19 cellular contexts compared by ENCODE assay signal in genomic region chr2:67485431-67485830, GRCh38.
A peak's percentile ranks its signal among the peaks of the same experiment; 100 is the strongest.
DNase-seq lines count a peak whose midpoint lies in the region; ATAC-seq and TF ChIP-seq lines count a peak whose summit lies in the region.
"Had no signal": no experiment of that assay in that cellular context is flagged by ENCODE, and none has a peak within 500 bp of the region (broad histone marks: within the 10 kb centered on the region; RNA-seq: fewer than 3 reads in every experiment).

No MANE protein-coding gene starts in this region.

- peaks cover 6% of the 10 kb centered on the region for H3K36me3 Mint-ChIP-seq in MCF 10A (ENCODE audit: insufficient read depth, unreplicated experiment)
- no peaks in the 10 kb centered on the region for H3K36me3 Mint-ChIP-seq in activated naive CD8-positive, alpha-beta T cell treated with anti-CD3 and anti-CD28 coated beads, Interleukin-2, amount 50 U/mL, for 24 hours (ENCODE audit: low read depth)
- H3K36me3 Mint-ChIP-seq: activated naive CD4-positive, alpha-beta T cell treated with anti-CD3 and anti-CD28 coated beads, Interleukin-2, amount 50 U/mL, for 72 hours; brain; stimulated activated effector memory CD8-positive, alpha-beta T cell treated with anti-CD3 and anti-CD28 coated beads, Interleukin-12 subunit alpha, Interleukin-12 subunit beta, amount 100 ng/mL, for 72 hours had no signal

- H3K4me1 Mint-ChIP-seq in MCF 10A (ENCODE audit: insufficient read depth, unreplicated experiment), result peaks cover 20% of the 10 kb centered on the region
- H3K4me1 Mint-ChIP-seq in activated naive CD8-positive, alpha-beta T cell treated with anti-CD3 and anti-CD28 coated beads, Interleukin-2, amount 50 U/mL, for 24 hours, result no peaks in the 10 kb centered on the region
- H3K4me1 Mint-ChIP-seq: brain; stimulated activated effector memory CD8-positive, alpha-beta T cell treated with anti-CD3 and anti-CD28 coated beads, Interleukin-12 subunit alpha, Interleukin-12 subunit beta, amount 100 ng/mL, for 72 hours had no signal

- H3K9me2 ChIP-seq in SK-N-SH, result no peaks in the 10 kb centered on the region

- BruUV-seq in MCF 10A (replicated peaks; lab: Mats Ljungman, UMichigan), result no TSS peak

- no peak for TF ChIP-seq CTCF in MCF 10A (IDR thresholded peaks at IDR 0.05; ENCODE audit: unreplicated experiment)
- no peak for TF ChIP-seq CTCF in breast epithelium (IDR thresholded peaks at IDR 0.05)
- TF ChIP-seq CTCF in SK-N-SH (IDR thresholded peaks at IDR 0.05), result no peak
- no peak for TF ChIP-seq CTCF in foreskin fibroblast (IDR thresholded peaks at IDR 0.05; ENCODE audit: low read depth, low read length)
- TF ChIP-seq CTCF in retinal pigment epithelial cell (conservative IDR thresholded peaks at IDR 0.05; ENCODE audit: low read depth, low read length), result no peak
- TF ChIP-seq CTCF in spleen (IDR thresholded peaks at IDR 0.05 in 8 of 11, conservative IDR thresholded peaks at IDR 0.05 in 3 of 11), result no peak

- ATAC-seq in activated naive CD8-positive, alpha-beta T cell treated with anti-CD3 and anti-CD28 coated beads, Interleukin-2, amount 50 U/mL, for 24 hours, result no peak
- no peak for ATAC-seq in GM21576 (IDR thresholded peaks at IDR 0.05; ENCODE audit: unreplicated experiment)
- ATAC-seq: activated naive CD4-positive, alpha-beta T cell treated with anti-CD3 and anti-CD28 coated beads, Interleukin-2, amount 50 U/mL, for 72 hours; Panc1; right lobe of liver; stimulated activated effector memory CD8-positive, alpha-beta T cell treated with anti-CD3 and anti-CD28 coated beads, Interleukin-12 subunit alpha, Interleukin-12 subunit beta, amount 100 ng/mL, for 72 hours had no signal

- H2AFZ ChIP-seq in SK-N-SH (ENCODE audit: low read depth), result no peak overlapping the region

- no peaks in the 10 kb centered on the region for H3K4me1 ChIP-seq in breast epithelium
- no peaks in the 10 kb centered on the region for H3K4me1 ChIP-seq in SK-N-SH (ENCODE audit: control insufficient read depth in 1 of 2, insufficient read depth in 2 of 2, low read depth in 1 of 2, low read length in 1 of 2)
- no peaks in the 10 kb centered on the region for H3K4me1 ChIP-seq in spleen
- H3K4me1 ChIP-seq: right lobe of liver, SJSA1 had no signal

- no peak overlapping the region for H3K9ac ChIP-seq in SK-N-SH

- DNase-seq in MCF 10A (ENCODE audit: unreplicated experiment) (no peak), breast epithelium (ENCODE audit: low spot score in 2 of 2) (no peak), SK-N-SH (no peak), foreskin fibroblast (peak; percentile 27 to 44), retinal pigment epithelial cell (ENCODE audit: low read depth) (peak; percentile 69), spleen (no peak)
- DNase-seq in activated naive CD8-positive, alpha-beta T cell treated with anti-CD3 and anti-CD28 coated beads, Interleukin-2, amount 50 U/mL, for 24 hours, result no peak
- DNase-seq: activated CD8-positive, alpha-beta memory T cell treated with anti-CD3 and anti-CD28 coated beads for 24 hours; CD4-positive, alpha-beta T cell; GOT3; Kasumi-1; occipital lobe; right lobe of liver had no signal

- TF ChIP-seq POLR2A in breast epithelium (IDR thresholded peaks at IDR 0.05) (no peak), spleen (IDR thresholded peaks at IDR 0.05) (no peak)

- POLR2A ChIA-PET in MCF 10A (lab: Yijun Ruan, JAX), result interaction anchor here (1.0 kb wide), 1 partner anchor 76 kb away, joined by 5 read pairs; no protein-coding TSS in a partner anchor
- POLR2A ChIA-PET in SK-N-SH (lab: Yijun Ruan, JAX), result no interaction called here

- H3K27me3 Mint-ChIP-seq in MCF 10A (ENCODE audit: insufficient read depth, unreplicated experiment), result no peaks in the 10 kb centered on the region
- peaks cover 5% of the 10 kb centered on the region for H3K27me3 Mint-ChIP-seq in activated naive CD8-positive, alpha-beta T cell treated with anti-CD3 and anti-CD28 coated beads, Interleukin-2, amount 50 U/mL, for 24 hours
- H3K27me3 Mint-ChIP-seq: brain had no signal

- H3K4me3 ChIP-seq in breast epithelium (no peak overlapping the region), SK-N-SH (ENCODE audit: low read depth in 2 of 2, low read length in 1 of 2) (no peak overlapping the region), foreskin fibroblast (ENCODE audit: low read depth in 1 of 2, low read length in 2 of 2) (no peak overlapping the region), retinal pigment epithelial cell (ENCODE audit: low read length) (no peak overlapping the region), spleen (no peak overlapping the region)
- H3K4me3 ChIP-seq: right lobe of liver, SJSA1 had no signal

- CTCF ChIA-PET in MCF 10A (lab: Yijun Ruan, JAX), result no interaction called here
- CTCF ChIA-PET in SK-N-SH (lab: Yijun Ruan, JAX), result interaction anchor here (1.8 kb wide), 1 partner anchor 9 kb away, joined by 8 read pairs; no protein-coding TSS in a partner anchor

- TF ChIP-seq EP300 in SK-N-SH (IDR thresholded peaks at IDR 0.05; ENCODE audit: borderline replicate concordance in 1 of 2, low read depth in 1 of 2, low read length in 1 of 2), result no peak

- H3K36me3 ChIP-seq in breast epithelium (no peaks in the 10 kb centered on the region), SK-N-SH (replicated peaks in 1 of 2; ENCODE audit: control insufficient read depth in 1 of 2, insufficient read depth in 2 of 2, low read length in 1 of 2) (no peaks in the 10 kb centered on the region), spleen (no peaks in the 10 kb centered on the region)
- H3K36me3 ChIP-seq: right lobe of liver, SJSA1 had no signal

- no peaks in the 10 kb centered on the region for H3F3A ChIP-seq in SK-N-SH (replicated peaks; ENCODE audit: insufficient read depth)

- H3K4me2 ChIP-seq in SK-N-SH, result no peak overlapping the region

- H3K9me3 ChIP-seq in breast epithelium (no peaks in the 10 kb centered on the region), SK-N-SH (no peaks in the 10 kb centered on the region), spleen (no peaks in the 10 kb centered on the region)
- H3K9me3 ChIP-seq: right lobe of liver, SJSA1 had no signal

- no peaks in the 10 kb centered on the region for H4K20me1 ChIP-seq in SK-N-SH (ENCODE audit: insufficient read depth)

- no peaks in the 10 kb centered on the region for H3K9me3 Mint-ChIP-seq in MCF 10A (ENCODE audit: unreplicated experiment)
- H3K9me3 Mint-ChIP-seq in activated naive CD8-positive, alpha-beta T cell treated with anti-CD3 and anti-CD28 coated beads, Interleukin-2, amount 50 U/mL, for 24 hours, result no peaks in the 10 kb centered on the region
- H3K9me3 Mint-ChIP-seq: CD4-positive, alpha-beta T cell; stimulated activated effector memory CD8-positive, alpha-beta T cell treated with anti-CD3 and anti-CD28 coated beads, Interleukin-12 subunit alpha, Interleukin-12 subunit beta, amount 100 ng/mL, for 72 hours had no signal

- TF ChIP-seq RAD21 in SK-N-SH (IDR thresholded peaks at IDR 0.05; ENCODE audit: low read length), result no peak

- H3K27ac Mint-ChIP-seq in MCF 10A (ENCODE audit: low read depth, unreplicated experiment), result peak overlapping the region; percentile 57
- no peak overlapping the region for H3K27ac Mint-ChIP-seq in activated naive CD8-positive, alpha-beta T cell treated with anti-CD3 and anti-CD28 coated beads, Interleukin-2, amount 50 U/mL, for 24 hours
- H3K27ac Mint-ChIP-seq: activated naive CD4-positive, alpha-beta T cell treated with anti-CD3 and anti-CD28 coated beads, Interleukin-2, amount 50 U/mL, for 72 hours; brain; CD4-positive, alpha-beta T cell; stimulated activated effector memory CD8-positive, alpha-beta T cell treated with anti-CD3 and anti-CD28 coated beads, Interleukin-12 subunit alpha, Interleukin-12 subunit beta, amount 100 ng/mL, for 72 hours had no signal

- H3K27me3 ChIP-seq in breast epithelium (no peaks in the 10 kb centered on the region), SK-N-SH (ENCODE audit: insufficient read depth) (no peaks in the 10 kb centered on the region), spleen (replicated peaks in 1 of 7) (no peaks in the 10 kb centered on the region)
- H3K27me3 ChIP-seq: right lobe of liver, SJSA1 had no signal

- no peak overlapping the region for H3K27ac ChIP-seq in breast epithelium
- no peak overlapping the region for H3K27ac ChIP-seq in SK-N-SH (ENCODE audit: low read depth in 2 of 2, low read length in 1 of 2)
- no peak overlapping the region for H3K27ac ChIP-seq in spleen
- H3K27ac ChIP-seq: right lobe of liver, SJSA1 had no signal

- intact Hi-C loops in MCF 10A (cut with micrococcal nuclease) (no loop called here), breast epithelium (cut with DNase I; ENCODE audit: low total_unique reads) (no loop called here), spleen (cut with DNase I; ENCODE audit: low total_unique reads) (no loop called here)

- no peaks in the 10 kb centered on the region for H3K79me2 ChIP-seq in SK-N-SH (ENCODE audit: insufficient read depth)

- H3K4me3 Mint-ChIP-seq in MCF 10A (ENCODE audit: unreplicated experiment), result no peak overlapping the region
- H3K4me3 Mint-ChIP-seq in activated naive CD8-positive, alpha-beta T cell treated with anti-CD3 and anti-CD28 coated beads, Interleukin-2, amount 50 U/mL, for 24 hours, result no peak overlapping the region
- H3K4me3 Mint-ChIP-seq: brain; CD4-positive, alpha-beta T cell; stimulated activated effector memory CD8-positive, alpha-beta T cell treated with anti-CD3 and anti-CD28 coated beads, Interleukin-12 subunit alpha, Interleukin-12 subunit beta, amount 100 ng/mL, for 72 hours had no signal

- WGBS in SK-N-SH (ENCODE audit: low lambda C conversion rate), result 43% methylated on average over 2 of the region's 2 CpGs
- 39 to 61% (median 53%) methylated on average over 2 of the region's 2 CpGs for WGBS in spleen, 5 donors

TF ChIP-seq in SK-N-SH, 30 proteins besides CTCF, POLR2A, EP300 and RAD21 (continues in another document):
- TF ChIP-seq ELF1 (IDR thresholded peaks at IDR 0.05), result no peak
- TF ChIP-seq POLR2AphosphoS5 (IDR thresholded peaks at IDR 0.05; ENCODE audit: low read depth, low read length), result no peak
- TF ChIP-seq MEF2A (IDR thresholded peaks at IDR 0.05; ENCODE audit: borderline replicate concordance, low read depth), result no peak

Comparison
In these comparisons a context has a peak if more than half of its experiments do, and no peak if none do; other contexts are left out.
1. DNase-seq: peak in foreskin fibroblast (2 of 2) and retinal pigment epithelial cell (single experiment); none in MCF 10A (single experiment), breast epithelium (0 of 2), SK-N-SH (single experiment), activated naive CD8-positive, alpha-beta T cell treated with anti-CD3 and anti-CD28 coated beads, Interleukin-2, amount 50 U/mL, for 24 hours (single experiment) and spleen (single experiment).